In the genomic region with DNA sequence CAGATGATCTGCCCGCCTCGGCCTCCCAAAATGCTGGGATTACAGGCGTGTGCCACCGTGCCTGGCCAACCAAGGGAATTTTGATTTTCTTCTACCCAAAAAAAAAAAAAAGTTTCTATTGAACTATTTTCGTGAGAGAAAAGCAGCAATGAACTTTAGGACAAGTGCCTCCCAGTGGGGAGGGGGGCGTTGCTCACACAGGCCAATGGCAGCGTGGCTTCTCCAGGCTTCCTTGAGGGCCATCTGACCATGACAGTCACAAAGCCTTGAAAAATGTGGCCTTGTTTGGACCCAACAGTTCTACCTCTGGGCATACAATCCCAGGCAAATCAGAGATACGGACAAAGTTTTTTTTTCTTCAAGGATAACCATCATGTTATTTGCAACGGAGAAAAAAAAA, we compare ENCODE assay signal across 14 cellular contexts. TPM values are rescaled to one million over a fixed set of nuclear protein-coding genes. Genes with fewer than 3 reads are reported as not detected.
A peak's percentile ranks its signal among the peaks of the same experiment; 100 is the strongest.
DNase-seq lines count a peak whose midpoint lies in the region; ATAC-seq and TF ChIP-seq lines count a peak whose summit lies in the region.
"Had no signal": no experiment of that assay in that cellular context is flagged by ENCODE, and none has a peak within 500 bp of the region (broad histone marks: within the 10 kb centered on the region; RNA-seq: fewer than 3 reads in every experiment).

No MANE protein-coding gene starts in this region.

- H3K9me3 ChIP-seq in HEK293 (ENCODE audit: control insufficient read depth, insufficient read depth, low read depth, low read length), result no peaks in the 10 kb centered on the region
- H3K9me3 ChIP-seq in esophagus muscularis mucosa, result no peaks in the 10 kb centered on the region
- H3K9me3 ChIP-seq in sigmoid colon, result no peaks in the 10 kb centered on the region
- H3K9me3 ChIP-seq: BLaER1 treated with 17β-estradiol and CSF1 and Interleukin-3, amounts not matched to agents 10 nM and 100 nM had no signal

- H3K4me3 ChIP-seq in HEK293 (ENCODE audit: low read depth, low read length) (no peak overlapping the region), esophagus muscularis mucosa (no peak overlapping the region), sigmoid colon (no peak overlapping the region)
- H3K4me3 ChIP-seq: BLaER1 treated with 17β-estradiol and CSF1 and Interleukin-3, amounts not matched to agents 10 nM and 100 nM; GM23338 had no signal

- H3K4me1 ChIP-seq in HEK293 (ENCODE audit: control insufficient read depth, insufficient read depth, low read length) (no peaks in the 10 kb centered on the region), esophagus muscularis mucosa (peaks cover 11 to 93% (median 82%) of the 10 kb centered on the region in 4 donors), sigmoid colon (peaks cover 0 to 74% (median 57%) of the 10 kb centered on the region in 4 donors)

- TF ChIP-seq EP300 in esophagus muscularis mucosa (IDR thresholded peaks at IDR 0.05) (no peak), sigmoid colon (IDR thresholded peaks at IDR 0.05) (no peak)

- TF ChIP-seq POLR2A in esophagus muscularis mucosa (IDR thresholded peaks at IDR 0.05; ENCODE audit: low read depth), result no peak
- no peak for TF ChIP-seq POLR2A in sigmoid colon (IDR thresholded peaks at IDR 0.05)

- POLR2A ChIA-PET in HEK293 (lab: Yijun Ruan, JAX), result interaction anchor here (0.7 kb wide), 1 partner anchor 25 kb away, joined by 3 read pairs; no protein-coding TSS in a partner anchor

- TF ChIP-seq CTCF in HEK293 (tag by site-specific recombination; IDR thresholded peaks at IDR 0.05), result no peak
- no peak for TF ChIP-seq CTCF in esophagus muscularis mucosa (IDR thresholded peaks at IDR 0.05)
- TF ChIP-seq CTCF in sigmoid colon (IDR thresholded peaks at IDR 0.05), result no peak

- WGBS in esophagus muscularis mucosa, result 77% methylated on average over 9 of the region's 9 CpGs
- WGBS in sigmoid colon, 2 donors, result 86 to 87% methylated on average over 9 of the region's 9 CpGs

- CTCF ChIA-PET in HEK293 (lab: Yijun Ruan, JAX), result interaction anchor here (0.6 to 3.2 kb wide), 3 partner anchors 17 to 83 kb away, joined by 3 to 27 read pairs (median 4); no protein-coding TSS in a partner anchor

- no peaks in the 10 kb centered on the region for H3K27me3 ChIP-seq in esophagus muscularis mucosa
- H3K27me3 ChIP-seq in sigmoid colon, result no peaks in the 10 kb centered on the region
- H3K27me3 ChIP-seq: BLaER1 treated with 17β-estradiol and CSF1 and Interleukin-3, amounts not matched to agents 10 nM and 100 nM had no signal

- H3K27ac ChIP-seq in HEK293 (ENCODE audit: extremely low read depth, low read depth, low read length) (no peak overlapping the region), esophagus muscularis mucosa (replicated peaks in 1 of 4) (peak overlapping the region; percentile 60 to 73 (median 62)), sigmoid colon (peak overlapping the region; percentile 43 to 75 (median 60))
- H3K27ac ChIP-seq: BLaER1 treated with 17β-estradiol and CSF1 and Interleukin-3, amounts not matched to agents 10 nM and 100 nM had no signal

- peaks cover 17 to 20% of the 10 kb centered on the region in 2 experiments; a peak in 2 of 3 replicates for H3K36me3 ChIP-seq in HEK293 (ENCODE audit: control insufficient read depth in 2 of 2, insufficient read depth in 1 of 2, low read length in 2 of 2)
- peaks cover 11 to 48% (median 40%) of the 10 kb centered on the region in 4 donors for H3K36me3 ChIP-seq in esophagus muscularis mucosa
- peaks cover 2 to 47% (median 26%) of the 10 kb centered on the region in 4 donors for H3K36me3 ChIP-seq in sigmoid colon

- DNase-seq in esophagus muscularis mucosa (ENCODE audit: extremely low spot score) (no peak), sigmoid colon (peak; percentile 65)
- DNase-seq in stimulated activated CD8-positive, alpha-beta memory T cell treated with anti-CD3 and anti-CD28 coated beads, Interleukin-4, amount 100 ng/mL, for 48 hours, result no peak
- DNase-seq: Calu3; CD8-positive, alpha-beta T cell; DMS79 treated with DMSO at 0.1 percent for 48 hours; GF-D8 had no signal

- ATAC-seq in GM21381 (IDR thresholded peaks at IDR 0.05; ENCODE audit: unreplicated experiment) (no peak), GM18907 (IDR thresholded peaks at IDR 0.05; ENCODE audit: unreplicated experiment) (no peak)
- ATAC-seq: CD8-positive, alpha-beta T cell; GM23338; HCT116; HepG2 had no signal

- intact Hi-C loops in esophagus muscularis mucosa (cut with DNase I) (loop anchor here (5.0 to 10.0 kb wide), 3 partner anchors 80 to 317 kb away; no protein-coding TSS in a partner anchor), sigmoid colon (cut with DNase I) (no loop called here)

TF ChIP-seq in HEK293, 187 proteins besides CTCF, POLR2A, EP300 and RAD21:
- TF ChIP-seq ZNF121 (tag by site-specific recombination; IDR thresholded peaks at IDR 0.05), result no peak
- 0 out of 2 replicates have a peak, but pooled peaks have one; percentile 32 for TF ChIP-seq KLF10 (tag by site-specific recombination; IDR thresholded peaks at IDR 0.05)
TF ChIP-seq in HEK293: peak in this region for 1.

RNA-seq across cellular contexts. Expression of a gene that starts 56.0 kb away (rescaled TPM):
- 100 to 1,000 TPM; 101 to 277 (median 166) TPM for total RNA-seq in esophagus muscularis mucosa
- total RNA-seq in sigmoid colon, result 100 to 1,000 TPM in 1 of 4 donors, 10 to 100 TPM in 3; 32.5 to 187 (median 59.9) TPM
- 10 to 100 TPM; 12.6 to 61.8 (median 19.9) TPM for polyA plus RNA-seq in sigmoid colon
